ENCODE assay signal across 9 cellular contexts in genomic region chr1:206496131-206496793, GRCh38. TPM values are rescaled to one million over a fixed set of nuclear protein-coding genes. Genes with fewer than 3 reads are reported as not detected.
A peak's percentile ranks its signal among the peaks of the same experiment; 100 is the strongest.
DNase-seq lines count a peak whose midpoint lies in the region; ATAC-seq and FAIRE-seq lines count a peak whose summit lies in the region.
"Had no signal": no experiment of that assay in that cellular context is flagged by ENCODE, and none has a peak within 500 bp of the region (broad histone marks: within the 10 kb centered on the region; RNA-seq: fewer than 3 reads in every experiment).

No MANE protein-coding gene starts in this region.

- peaks cover 2 to 3% of the 10 kb centered on the region in 2 donors for H3K4me1 ChIP-seq in neuronal stem cell (ENCODE audit: control insufficient read depth in 2 of 2, insufficient read depth in 1 of 2, low read depth in 1 of 2, low read length in 2 of 2)

- no peak overlapping the region for H3K27ac ChIP-seq in neuronal stem cell (replicated peaks; ENCODE audit: low read length)

- peak overlapping the region; percentile 11 for H3K18ac ChIP-seq in neuronal stem cell (ENCODE audit: low read length)

- H3K79me1 ChIP-seq in neuronal stem cell (ENCODE audit: low read depth, low read length), result peaks cover 2% of the 10 kb centered on the region

- no peak overlapping the region for H3K4me3 ChIP-seq in neuronal stem cell (ENCODE audit: low read length in 2 of 2)

- no peak overlapping the region for H3K4me2 ChIP-seq in neuronal stem cell (ENCODE audit: insufficient read depth, low read length, poor library complexity, severe bottlenecking)

- H3K23ac ChIP-seq in neuronal stem cell (ENCODE audit: low read depth, low read length, poor library complexity), result no peak overlapping the region

- H2BK5ac ChIP-seq in neuronal stem cell (ENCODE audit: low read length), result no peak overlapping the region

- H3K9ac ChIP-seq in neuronal stem cell (ENCODE audit: low read depth, low read length, poor library complexity), result no peak overlapping the region

- H2BK12ac ChIP-seq in neuronal stem cell (ENCODE audit: low read length), result no peak overlapping the region

- no peaks in the 10 kb centered on the region for H3K9me3 ChIP-seq in neuronal stem cell (replicated peaks in 1 of 2; ENCODE audit: control insufficient read depth in 2 of 2, insufficient read depth in 1 of 2, low read depth in 1 of 2, low read length in 2 of 2)

- FAIRE-seq in HTR-8/SVneo (lab: Jason Lieb, UNC), result no peak

- WGBS in neuronal stem cell (ENCODE audit: extremely low coverage in 2 of 2, insufficient read length in 2 of 2, insufficient replicate concordance in 1 of 2), 2 donors, result no CpG with 5 or more reads among the region's 6 CpGs

- peaks cover 0 to 9% of the 10 kb centered on the region in 2 donors for H3K36me3 ChIP-seq in neuronal stem cell (replicated peaks in 1 of 2; ENCODE audit: control insufficient read depth in 2 of 2, insufficient read depth in 2 of 2, low read length in 2 of 2)

- no peak overlapping the region for H2BK15ac ChIP-seq in neuronal stem cell (ENCODE audit: low read length)

- H2AFZ ChIP-seq in neuronal stem cell (ENCODE audit: low read length), result no peak overlapping the region

- H3K14ac ChIP-seq in neuronal stem cell (ENCODE audit: low read length), result no peak overlapping the region

- no peak overlapping the region for H4K91ac ChIP-seq in neuronal stem cell (ENCODE audit: low read depth, low read length, poor library complexity)

- no peak overlapping the region for H2BK120ac ChIP-seq in neuronal stem cell (ENCODE audit: low read depth, low read length)

- ATAC-seq in GM21723 (IDR thresholded peaks at IDR 0.05; ENCODE audit: unreplicated experiment) (peak; percentile 54), HG02981 (IDR thresholded peaks at IDR 0.05; ENCODE audit: unreplicated experiment) (no peak)

- DNase-seq in NCI-H748 (lab: John Stamatoyannopoulos, UW; ENCODE audit: unreplicated experiment) (peak; percentile 6), NCI-H748 treated with DMSO at 0.1 percent for 48 hours (lab: John Stamatoyannopoulos, UW) (no peak), NCI-H2196 treated with DMSO at 0.1 percent for 48 hours (lab: John Stamatoyannopoulos, UW; ENCODE audit: unreplicated experiment) (peak; percentile 44), neuronal stem cell (ENCODE audit: low spot score) (no peak), ureter (ENCODE audit: low spot score) (no peak), HTR-8/SVneo (ENCODE audit: insufficient read length, low spot score) (no peak)
- DNase-seq: Kasumi-1 had no signal

- no peak overlapping the region for H3K4ac ChIP-seq in neuronal stem cell (ENCODE audit: low read length)

- H2AK5ac ChIP-seq in neuronal stem cell (ENCODE audit: low read depth, low read length), result no peak overlapping the region

- H3K27me3 ChIP-seq in neuronal stem cell (ENCODE audit: control insufficient read depth in 3 of 3, insufficient read depth in 3 of 3, low read depth in 1 of 3, low read length in 3 of 3), result no peaks in the 10 kb centered on the region

- H4K8ac ChIP-seq in neuronal stem cell (ENCODE audit: low read depth, low read length), result no peak overlapping the region

RNA-seq across cellular contexts. Expression of gene RASSF5, which starts 11.1 kb away (rescaled TPM):
- 0.50 TPM for polyA plus RNA-seq in neuronal stem cell (2013, experiment 1 of 2)
- polyA plus RNA-seq in neuronal stem cell (2013, experiment 2 of 2), result 0.51 TPM
- 35.5 TPM for total RNA-seq in ureter

RNA-seq across cellular contexts. Expression of gene IKBKE, which starts 26.0 kb away (rescaled TPM):
- polyA plus RNA-seq in neuronal stem cell (2013, experiment 1 of 2), result 0.49 TPM
- 0.47 TPM for polyA plus RNA-seq in neuronal stem cell (2013, experiment 2 of 2)
- total RNA-seq in ureter, result 12.5 TPM

Comparison
In these comparisons a context has a peak if more than half of its experiments do, and no peak if none do; other contexts are left out.
1. DNase-seq: peak in NCI-H748 (single experiment) and NCI-H2196 treated with DMSO at 0.1 percent for 48 hours (single experiment); none in NCI-H748 treated with DMSO at 0.1 percent for 48 hours (single experiment), neuronal stem cell (single experiment), ureter (single experiment) and HTR-8/SVneo (single experiment).